In genomic region chr3:18070944-18071343, GRCh38 we compare ENCODE assay signal across 35 cellular contexts.
A peak's percentile ranks its signal among the peaks of the same experiment; 100 is the strongest.
DNase-seq lines count a peak whose midpoint lies in the region; ATAC-seq, FAIRE-seq and TF ChIP-seq lines count a peak whose summit lies in the region.
"Had no signal": no experiment of that assay in that cellular context is flagged by ENCODE, and none has a peak within 500 bp of the region (broad histone marks: within the 10 kb centered on the region; RNA-seq: fewer than 3 reads in every experiment).

No MANE protein-coding gene starts in this region.

- no peak for DNase-seq in DND-41
- no peak for DNase-seq in GM12878 (ENCODE audit: low read depth, low spot score)
- no peak for DNase-seq in activated CD8-positive, alpha-beta T cell treated with anti-CD3 and anti-CD28 coated beads, Interleukin-2, amount 10 ng/mL, durations not matched to agents 7 days and 5 days
- DNase-seq in RPMI8226 = no peak
- no peak for DNase-seq in CD8-positive, alpha-beta memory T cell
- DNase-seq: 8988T; ACHN; AML-193; BE2C; C1 segment of cervical spinal cord; Caco-2; Calu3; CD4-positive, alpha-beta memory T cell; CD4-positive, alpha-beta T cell; CD4-positive, CD25-positive, alpha-beta regulatory T cell; CD8-positive, alpha-beta T cell; COR-L47; DMS 273 treated with DMSO at 0.1 percent for 48 hours; DMS153; DMS53; DMS79; DMS79 treated with DMSO at 0.1 percent for 48 hours; EL had no signal

- CTCF ChIA-PET in GM12878 (lab: Yijun Ruan, JAX) = interaction anchor here (0.8 to 1.9 kb wide), 2 partner anchors 16 to 56 kb away, joined by 3 to 6 read pairs; no protein-coding TSS in a partner anchor
- CTCF ChIA-PET in activated CD8-positive, alpha-beta T cell treated with anti-CD3 and anti-CD28 coated beads, Interleukin-2, amount 10 ng/mL, durations not matched to agents 7 days and 5 days (lab: Charles Lee) = no interaction called here
- CTCF ChIA-PET in CD8-positive, alpha-beta memory T cell (lab: Charles Lee) = no interaction called here

- SMC1A ChIA-PET in GM12878 (lab: Charles Lee; ENCODE audit: uncharacterized antibody, unreplicated experiment) = no interaction called here

- H3K27ac ChIP-seq in DND-41 (ENCODE audit: low read length) (peak overlapping the region; percentile 17; the same call in 1 of the 2 replicates), KOPT-K1 (ENCODE audit: low read depth, low read length, poor library complexity, severe bottlenecking) (peak overlapping the region; percentile 56), GM12878 (ENCODE audit: control insufficient read depth, insufficient read depth) (no peak overlapping the region)
- no peak overlapping the region for H3K27ac ChIP-seq in CD8-positive, alpha-beta memory T cell (ENCODE audit: low read depth, low read length)
- H3K27ac ChIP-seq: 22Rv1; A549; BLaER1; BLaER1 treated with 17β-estradiol and CSF1 and Interleukin-3, amounts not matched to agents 10 nM and 100 nM; C4-2B had no signal

- H3K4me1 Mint-ChIP-seq in activated CD8-positive, alpha-beta T cell treated with anti-CD3 and anti-CD28 coated beads, Interleukin-2, amount 10 ng/mL, durations not matched to agents 7 days and 5 days (ENCODE audit: low read depth) = peaks cover 7% of the 10 kb centered on the region
- no peaks in the 10 kb centered on the region for H3K4me1 Mint-ChIP-seq in CD8-positive, alpha-beta memory T cell
- H3K4me1 Mint-ChIP-seq: B cell; CD14-positive monocyte; CD4-positive, alpha-beta memory T cell; CD4-positive, CD25-positive, alpha-beta regulatory T cell had no signal

- FAIRE-seq in GM12878 (lab: Jason Lieb, UNC) = no peak
- FAIRE-seq: A204.1, D721Med had no signal

- H3K36me3 ChIP-seq in DND-41 (ENCODE audit: insufficient read depth, low read length) (no peaks in the 10 kb centered on the region), KOPT-K1 (ENCODE audit: insufficient read depth, low read length) (peaks cover 50% of the 10 kb centered on the region; the same call in 1 of the 2 replicates), Loucy (ENCODE audit: insufficient read depth, low read length) (no peaks in the 10 kb centered on the region), GM12878 (ENCODE audit: control insufficient read depth in 2 of 2, insufficient read depth in 2 of 2, low read length in 1 of 2) (no peaks in the 10 kb centered on the region)
- no peaks in the 10 kb centered on the region for H3K36me3 ChIP-seq in CD8-positive, alpha-beta memory T cell (ENCODE audit: insufficient read depth, low read length)
- H3K36me3 ChIP-seq: BE2C had no signal

- TF ChIP-seq CTCF in DND-41 (IDR thresholded peaks at IDR 0.05; ENCODE audit: borderline replicate concordance, extremely low read depth, low read length, poor library complexity, severe bottlenecking) (no peak), Loucy (conservative IDR thresholded peaks at IDR 0.05; ENCODE audit: low read length) (no peak), GM12878 (IDR thresholded peaks at IDR 0.05 in 2 of 3, conservative IDR thresholded peaks at IDR 0.05 in 1 of 3; ENCODE audit: control insufficient read depth in 2 of 3, extremely low read depth in 1 of 3, insufficient read depth in 1 of 3, low read depth in 3 of 3, low read length in 3 of 3) (no peak)

- H3K27me3 ChIP-seq in DND-41 (ENCODE audit: insufficient read depth, low read length, poor library complexity) (no peaks in the 10 kb centered on the region), Loucy (ENCODE audit: insufficient read depth, low read length, poor library complexity, severe bottlenecking) (no peaks in the 10 kb centered on the region), GM12878 (replicated peaks in 1 of 2; ENCODE audit: control insufficient read depth in 2 of 2, insufficient read depth in 2 of 2, low read length in 1 of 2) (no peaks in the 10 kb centered on the region)
- H3K27me3 ChIP-seq in CD8-positive, alpha-beta memory T cell (ENCODE audit: insufficient read depth, low read length, poor library complexity, severe bottlenecking) = no peaks in the 10 kb centered on the region
- H3K27me3 ChIP-seq: BE2C; BLaER1; BLaER1 treated with 17β-estradiol and CSF1 and Interleukin-3, amounts not matched to agents 10 nM and 100 nM had no signal

- no peak overlapping the region for H3K4me3 Mint-ChIP-seq in activated CD8-positive, alpha-beta T cell treated with anti-CD3 and anti-CD28 coated beads, Interleukin-2, amount 10 ng/mL, durations not matched to agents 7 days and 5 days
- H3K4me3 Mint-ChIP-seq in CD8-positive, alpha-beta memory T cell = no peak overlapping the region
- H3K4me3 Mint-ChIP-seq: B cell; CD14-positive monocyte; CD4-positive, alpha-beta memory T cell; CD4-positive, alpha-beta T cell; CD4-positive, CD25-positive, alpha-beta regulatory T cell; CD8-positive, alpha-beta T cell had no signal

- no peaks in the 10 kb centered on the region for H3K9me2 ChIP-seq in Loucy (replicated peaks; ENCODE audit: low read depth, low read length)

- H3K9me3 ChIP-seq in DND-41 (ENCODE audit: insufficient read depth, low read length, severe bottlenecking) (no peaks in the 10 kb centered on the region), KOPT-K1 (ENCODE audit: insufficient read depth, low read length, poor library complexity, severe bottlenecking) (no peaks in the 10 kb centered on the region), Loucy (ENCODE audit: insufficient read depth, low read depth, low read length) (no peaks in the 10 kb centered on the region), GM12878 (replicated peaks; ENCODE audit: control insufficient read depth, insufficient read depth, low read length) (no peaks in the 10 kb centered on the region)
- H3K9me3 ChIP-seq in CD8-positive, alpha-beta memory T cell (ENCODE audit: low read length) = no peaks in the 10 kb centered on the region
- H3K9me3 ChIP-seq: A549, BE2C, Caco-2 had no signal

- H4K20me1 ChIP-seq in DND-41 (ENCODE audit: insufficient read depth, low read length) = no peaks in the 10 kb centered on the region
- no peaks in the 10 kb centered on the region for H4K20me1 ChIP-seq in Loucy (ENCODE audit: insufficient read depth, low read length, poor library complexity, severe bottlenecking)
- no peaks in the 10 kb centered on the region for H4K20me1 ChIP-seq in GM12878 (ENCODE audit: control insufficient read depth, insufficient read depth)
- H4K20me1 ChIP-seq: BLaER1; BLaER1 treated with 17β-estradiol and CSF1 and Interleukin-3, amounts not matched to agents 10 nM and 100 nM had no signal

- no peak for TF ChIP-seq POLR2A in GM12878 (IDR thresholded peaks at IDR 0.05; ENCODE audit: low read depth, low read length)

- H3K4me3 ChIP-seq in DND-41 (ENCODE audit: low read depth in 1 of 2, low read length in 2 of 2) = no peak overlapping the region
- H3K4me3 ChIP-seq in Loucy (ENCODE audit: low read length, poor library complexity, severe bottlenecking) = no peak overlapping the region
- no peak overlapping the region for H3K4me3 ChIP-seq in GM12878
- no peak overlapping the region for H3K4me3 ChIP-seq in CD8-positive, alpha-beta memory T cell (ENCODE audit: low read length)
- H3K4me3 ChIP-seq: A549; BLaER1; BLaER1 treated with 17β-estradiol and CSF1 and Interleukin-3, amounts not matched to agents 10 nM and 100 nM had no signal

- H3F3A ChIP-seq in Loucy (ENCODE audit: low read depth) = no peaks in the 10 kb centered on the region

- ATAC-seq in DND-41 (ENCODE audit: insufficient read depth, low read depth) (no peak), GM12878 (peak; percentile 59), HG03460 (IDR thresholded peaks at IDR 0.05; ENCODE audit: unreplicated experiment) (no peak)
- ATAC-seq in activated CD8-positive, alpha-beta T cell treated with anti-CD3 and anti-CD28 coated beads, Interleukin-2, amount 10 ng/mL, durations not matched to agents 7 days and 5 days = no peak
- ATAC-seq: A549; CD8-positive, alpha-beta T cell had no signal

- BruUV-seq in GM12878 (replicated peaks; lab: Mats Ljungman, UMichigan) = no TSS peak

- H3K4me2 ChIP-seq in DND-41 (ENCODE audit: insufficient read depth, low read length) (no peak overlapping the region), Loucy (ENCODE audit: low read depth, low read length, poor library complexity, severe bottlenecking) (no peak overlapping the region), GM12878 (ENCODE audit: control insufficient read depth, insufficient read depth) (no peak overlapping the region)
- H3K4me2 ChIP-seq: A549, BLaER1 had no signal

- H3K27ac Mint-ChIP-seq in activated CD8-positive, alpha-beta T cell treated with anti-CD3 and anti-CD28 coated beads, Interleukin-2, amount 10 ng/mL, durations not matched to agents 7 days and 5 days = no peak overlapping the region
- no peak overlapping the region for H3K27ac Mint-ChIP-seq in CD8-positive, alpha-beta memory T cell
- H3K27ac Mint-ChIP-seq: B cell; CD14-positive monocyte; CD4-positive, alpha-beta memory T cell; CD4-positive, alpha-beta T cell; CD4-positive, CD25-positive, alpha-beta regulatory T cell; CD8-positive, alpha-beta T cell had no signal

- POLR2A ChIA-PET in GM12878 (lab: Charles Lee) = no interaction called here
- POLR2A ChIA-PET in activated CD8-positive, alpha-beta T cell treated with anti-CD3 and anti-CD28 coated beads, Interleukin-2, amount 10 ng/mL, durations not matched to agents 7 days and 5 days (lab: Charles Lee) = no interaction called here
- POLR2A ChIA-PET in CD8-positive, alpha-beta memory T cell (lab: Charles Lee) = no interaction called here

- RAD21 ChIA-PET in GM12878 (lab: Charles Lee; ENCODE audit: unreplicated experiment) = no interaction called here

- no peak for TF ChIP-seq RAD21 in GM12878 (IDR thresholded peaks at IDR 0.05; ENCODE audit: insufficient read depth, low read depth, low read length)

- TF ChIP-seq EP300 in GM12878 (IDR thresholded peaks at IDR 0.05; ENCODE audit: borderline replicate concordance in 1 of 2, control insufficient read depth in 1 of 2, low read depth in 2 of 2, low read length in 2 of 2) = no peak

- 0% methylated on average over 1 of the region's 1 CpG for WGBS in GM12878 (ENCODE audit: insufficient coverage, insufficient replicate concordance, low lambda C conversion rate, missing lambda C conversion rate)

- in situ Hi-C loops in GM12878 (cut with MboI) = no loop called here

- H3K4me1 ChIP-seq in DND-41 (ENCODE audit: insufficient read depth, low read length) (peaks cover 25% of the 10 kb centered on the region), Loucy (ENCODE audit: insufficient read depth, low read length, poor library complexity, severe bottlenecking) (peaks cover 24% of the 10 kb centered on the region), GM12878 (ENCODE audit: control insufficient read depth, insufficient read depth, low read length) (no peaks in the 10 kb centered on the region)
- H3K4me1 ChIP-seq in CD8-positive, alpha-beta memory T cell (ENCODE audit: insufficient read depth, low read length) = no peaks in the 10 kb centered on the region
- H3K4me1 ChIP-seq: BE2C had no signal

- no peak overlapping the region for H2AFZ ChIP-seq in DND-41 (ENCODE audit: low read depth, low read length)
- no peak overlapping the region for H2AFZ ChIP-seq in Loucy (ENCODE audit: low read length)
- no peak overlapping the region for H2AFZ ChIP-seq in GM12878 (ENCODE audit: control insufficient read depth, low read depth, low read length)

- no peaks in the 10 kb centered on the region for H3K27me3 Mint-ChIP-seq in activated CD8-positive, alpha-beta T cell treated with anti-CD3 and anti-CD28 coated beads, Interleukin-2, amount 10 ng/mL, durations not matched to agents 7 days and 5 days (ENCODE audit: low read depth)
- H3K27me3 Mint-ChIP-seq in CD8-positive, alpha-beta memory T cell = peaks cover 0 to 4% of the 10 kb centered on the region in 2 donors
- H3K27me3 Mint-ChIP-seq: CD4-positive, alpha-beta T cell had no signal

- no peaks in the 10 kb centered on the region for H3K9me3 Mint-ChIP-seq in activated CD8-positive, alpha-beta T cell treated with anti-CD3 and anti-CD28 coated beads, Interleukin-2, amount 10 ng/mL, durations not matched to agents 7 days and 5 days (ENCODE audit: insufficient read depth)
- no peaks in the 10 kb centered on the region for H3K9me3 Mint-ChIP-seq in CD8-positive, alpha-beta memory T cell
- H3K9me3 Mint-ChIP-seq: CD4-positive, alpha-beta T cell; CD4-positive, CD25-positive, alpha-beta regulatory T cell; CD8-positive, alpha-beta T cell had no signal

- no peaks in the 10 kb centered on the region for H3K36me3 Mint-ChIP-seq in activated CD8-positive, alpha-beta T cell treated with anti-CD3 and anti-CD28 coated beads, Interleukin-2, amount 10 ng/mL, durations not matched to agents 7 days and 5 days (ENCODE audit: low read depth)
- no peaks in the 10 kb centered on the region for H3K36me3 Mint-ChIP-seq in CD8-positive, alpha-beta memory T cell
- H3K36me3 Mint-ChIP-seq: CD14-positive monocyte; CD4-positive, alpha-beta memory T cell; CD4-positive, CD25-positive, alpha-beta regulatory T cell; CD8-positive, alpha-beta T cell had no signal

- H3K9ac ChIP-seq in DND-41 (ENCODE audit: low read depth, low read length) (0 out of 2 replicates have a peak overlapping the region, but pooled peaks have one; percentile 6), Loucy (ENCODE audit: low read depth, low read length, poor library complexity, severe bottlenecking) (peak overlapping the region; percentile 15), GM12878 (ENCODE audit: control insufficient read depth, insufficient read depth, low read length) (no peak overlapping the region)
- H3K9ac ChIP-seq: BLaER1; BLaER1 treated with 17β-estradiol and CSF1 and Interleukin-3, amounts not matched to agents 10 nM and 100 nM had no signal

- no peaks in the 10 kb centered on the region for H3K79me2 ChIP-seq in DND-41 (ENCODE audit: insufficient read depth, low read length)
- H3K79me2 ChIP-seq in Loucy (ENCODE audit: insufficient read depth, low read length) = no peaks in the 10 kb centered on the region
- H3K79me2 ChIP-seq in GM12878 (ENCODE audit: control insufficient read depth, insufficient read depth, low read length) = no peaks in the 10 kb centered on the region

- intact Hi-C loops in GM12878 (cut with micrococcal nuclease; ENCODE audit: unreplicated experiment) = no loop called here

Comparison
In these comparisons a context has a peak if more than half of its experiments do, and no peak if none do; other contexts are left out.
1. H3K27ac ChIP-seq: peak in DND-41 (single experiment) and KOPT-K1 (single experiment); none in GM12878 (single experiment) and CD8-positive, alpha-beta memory T cell (single experiment).